ENCODE assay signal across 8 cellular contexts in the genomic region with DNA sequence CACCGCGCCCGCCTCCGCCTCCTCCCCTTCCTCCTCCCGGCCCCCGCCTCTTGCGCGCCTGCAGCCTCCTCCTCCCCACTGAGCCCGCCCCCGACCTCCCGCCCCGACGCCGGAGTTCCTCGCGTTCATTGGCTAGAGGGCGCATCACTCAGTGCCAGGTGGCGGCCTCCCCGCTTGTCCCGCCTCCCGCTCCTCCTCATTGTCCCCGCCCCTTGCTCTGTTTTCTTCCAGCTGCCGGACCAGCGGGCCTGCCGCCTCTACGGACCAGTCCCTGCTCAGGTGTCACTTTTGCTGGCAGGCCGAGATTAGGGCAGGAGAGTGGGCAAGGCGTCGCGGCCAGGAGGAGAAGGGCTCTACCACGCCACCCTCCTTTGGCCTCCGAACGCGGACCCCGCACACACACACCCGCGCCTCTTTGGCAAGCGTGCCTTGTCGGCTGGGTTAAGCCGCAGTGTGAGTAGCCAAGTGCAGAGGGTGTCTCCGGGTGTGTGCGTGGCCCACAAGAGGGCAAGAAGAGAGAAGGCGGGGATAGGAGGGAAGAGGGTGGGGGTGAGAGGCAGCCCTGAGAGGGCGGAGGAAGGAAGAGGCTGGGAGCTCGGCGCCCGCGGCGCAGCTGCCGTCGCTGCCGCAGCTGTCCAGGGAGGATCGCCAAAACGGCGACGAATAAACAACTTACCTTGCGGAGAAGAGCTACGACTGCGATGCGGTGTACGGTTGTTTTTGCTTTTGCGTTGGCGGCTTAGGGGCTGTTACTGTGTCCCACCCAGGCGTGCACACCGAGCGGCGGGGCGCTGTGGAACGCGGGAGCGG. TPM values are rescaled to one million over a fixed set of nuclear protein-coding genes. Genes with fewer than 3 reads are reported as not detected.
DNase-seq lines count a peak whose midpoint lies in the region; ATAC-seq, FAIRE-seq and TF ChIP-seq lines count a peak whose summit lies in the region.

No MANE protein-coding gene starts in this region.

- H4K91ac ChIP-seq in H1 (replicated peaks; ENCODE audit: insufficient read length, low read length) = no peak overlapping the region

- H2BK120ac ChIP-seq in H1 (replicated peaks; ENCODE audit: low read depth, low read length) (no peak overlapping the region), mesendoderm (ENCODE audit: low read depth, low read length) (no peak overlapping the region)

- H3K36me3 Mint-ChIP-seq in activated CD8-positive, alpha-beta memory T cell treated with anti-CD3 and anti-CD28 coated beads, Interleukin-2, amount 10 ng/mL, durations not matched to agents 7 days and 5 days = peaks cover 5% of the 10 kb centered on the region

- peak; percentile 95 for DNase-seq in COR-L47 (lab: John Stamatoyannopoulos, UW)
- peak; percentile 70 for DNase-seq in HTR-8/SVneo (ENCODE audit: insufficient read length, low spot score)
- DNase-seq in NOMO-1 (lab: John Stamatoyannopoulos, UW; ENCODE audit: unreplicated experiment in 2 of 2) = peak; percentile 91 to 94
- DNase-seq in activated CD8-positive, alpha-beta memory T cell treated with anti-CD3 and anti-CD28 coated beads, Interleukin-2, amount 10 ng/mL, durations not matched to agents 7 days and 5 days = peak; percentile 99
- DNase-seq in H1 (ENCODE audit: low read depth in 1 of 2, low spot score in 2 of 2) = peak; percentile 86 to 99
- peak; percentile 98 for DNase-seq in mesendoderm
- peak; percentile 99 for DNase-seq in stimulated activated CD8-positive, alpha-beta memory T cell treated with anti-CD3 and anti-CD28 coated beads, Interleukin-12 subunit alpha, Interleukin-12 subunit beta, amount 100 ng/mL, for 4 hours (ENCODE audit: low read depth)

- POLR2A ChIA-PET in H1 (lab: Charles Lee; ENCODE audit: partially characterized antibody) = interaction anchor here (1.0 to 1.7 kb wide), 10 partner anchors 8 to 157 kb away, joined by 3 to 5 read pairs (median 3); no protein-coding TSS in a partner anchor

- 0% methylated on average over 49 of the region's 71 CpGs; no CpG with 5 or more reads in 1 of the 2 experiments for WGBS in H1 (ENCODE audit: extremely low coverage in 1 of 2, insufficient coverage in 1 of 2, insufficient read length in 1 of 2, insufficient replicate concordance in 2 of 2, low coverage in 1 of 2, low lambda C conversion rate in 2 of 2, missing lambda C conversion rate in 1 of 2), 2 experiments
- WGBS in mesendoderm (ENCODE audit: extremely low coverage, insufficient coverage, low lambda C conversion rate) = no CpG with 5 or more reads among the region's 71 CpGs

- H2BK12ac ChIP-seq in H1 (ENCODE audit: low read depth, low read length) = 0 out of 2 replicates have a peak overlapping the region, but pooled peaks have one; percentile 63

- peak overlapping the region; percentile 54; the same call in 1 of the 2 replicates for H2BK5ac ChIP-seq in H1 (ENCODE audit: low read depth, low read length)
- H2BK5ac ChIP-seq in mesendoderm (ENCODE audit: low read length) = peak overlapping the region; percentile 62

- H2BK15ac ChIP-seq in H1 (ENCODE audit: low read length) = no peak overlapping the region; the same call in 1 of the 2 replicates
- no peak overlapping the region for H2BK15ac ChIP-seq in mesendoderm (replicated peaks; ENCODE audit: low read depth)

- peak; percentile 20 for FAIRE-seq in HTR-8/SVneo (lab: Jason Lieb, UNC)
- no peak for FAIRE-seq in H1 (lab: Jason Lieb, UNC)

- no peak for TF ChIP-seq EP300 in H1 (IDR thresholded peaks at IDR 0.05; ENCODE audit: borderline replicate concordance in 1 of 2, low read depth in 2 of 2, low read length in 2 of 2)

- H3K4me2 ChIP-seq in H1 (ENCODE audit: insufficient read depth in 1 of 2, low read depth in 2 of 2, low read length in 2 of 2) = peak overlapping the region; percentile 90 to 91
- peak overlapping the region; percentile 89 for H3K4me2 ChIP-seq in mesendoderm (ENCODE audit: low read length)

- H3K27ac ChIP-seq in H1 (ENCODE audit: low read depth, low read length) (no peak overlapping the region), mesendoderm (ENCODE audit: low read depth, low read length) (peak overlapping the region; percentile 74)

- peaks cover 0 to 2% of the 10 kb centered on the region in 2 experiments for H4K20me1 ChIP-seq in H1 (replicated peaks in 1 of 2; ENCODE audit: control insufficient read depth in 1 of 2, insufficient read depth in 2 of 2, low read length in 2 of 2)

- peaks cover 18% of the 10 kb centered on the region for H3K23me2 ChIP-seq in H1 (ENCODE audit: low read depth, low read length)

- H3K9ac ChIP-seq in H1 (replicated peaks in 1 of 4; ENCODE audit: extremely low read depth in 1 of 4, low read depth in 3 of 4, low read length in 3 of 4) = peak overlapping the region in 3 of 4 experiments; percentile 39 to 50 (median 42); a peak in 4 of 7 replicates
- H3K9ac ChIP-seq in mesendoderm (ENCODE audit: low read length) = peak overlapping the region; percentile 86

- H3K18ac ChIP-seq in H1 (ENCODE audit: extremely low read depth, low read length) (peak overlapping the region; percentile 51; the same call in 1 of the 2 replicates), mesendoderm (ENCODE audit: low read length) (no peak overlapping the region)

- H2BK20ac ChIP-seq in H1 (ENCODE audit: low read length) = no peak overlapping the region

- H3K36me3 ChIP-seq in H1 (ENCODE audit: control insufficient read depth in 2 of 4, insufficient read depth in 4 of 4, low read length in 3 of 4) (no peaks in the 10 kb centered on the region), mesendoderm (ENCODE audit: control insufficient read depth, insufficient read depth, low read length) (no peaks in the 10 kb centered on the region)

- H2AK5ac ChIP-seq in H1 (ENCODE audit: low read depth, low read length) = no peak overlapping the region
- H2AK5ac ChIP-seq in mesendoderm (ENCODE audit: low read length) = no peak overlapping the region

- no peak for TF ChIP-seq CTCF in H1 (IDR thresholded peaks at IDR 0.05; ENCODE audit: control extremely low read depth in 1 of 3, insufficient read depth in 1 of 3, low read depth in 1 of 3, low read length in 3 of 3)

- H3K79me1 ChIP-seq in H1 (ENCODE audit: low read depth, low read length) = peaks cover 2% of the 10 kb centered on the region; the same call in 1 of the 2 replicates
- peaks cover 2% of the 10 kb centered on the region for H3K79me1 ChIP-seq in mesendoderm (ENCODE audit: low read length)

- H3K4me1 ChIP-seq in H1 (replicated peaks in 1 of 4; ENCODE audit: control insufficient read depth in 3 of 4, insufficient read depth in 4 of 4, low read length in 3 of 4) (peaks cover 0 to 9% (median 5%) of the 10 kb centered on the region in 4 experiments; a peak in 6 of 7 replicates), mesendoderm (ENCODE audit: control insufficient read depth, low read depth, low read length) (no peaks in the 10 kb centered on the region)

- H3K27me3 ChIP-seq in H1 (replicated peaks in 1 of 4; ENCODE audit: control insufficient read depth in 3 of 4, extremely low read depth in 1 of 4, insufficient read depth in 3 of 4, low read length in 3 of 4) (peaks cover 0 to 7% (median 3%) of the 10 kb centered on the region in 4 experiments; a peak in 3 of 7 replicates), mesendoderm (ENCODE audit: insufficient read depth, low read length, poor library complexity) (no peaks in the 10 kb centered on the region)

- H3K14ac ChIP-seq in H1 (ENCODE audit: insufficient read length) = no peak overlapping the region

- ATAC-seq in GM21381 (IDR thresholded peaks at IDR 0.05; ENCODE audit: unreplicated experiment) = peak; percentile 70
- ATAC-seq in activated CD8-positive, alpha-beta memory T cell treated with anti-CD3 and anti-CD28 coated beads, Interleukin-2, amount 10 ng/mL, durations not matched to agents 7 days and 5 days = peak; percentile 87

- H3K27me3 Mint-ChIP-seq in activated CD8-positive, alpha-beta memory T cell treated with anti-CD3 and anti-CD28 coated beads, Interleukin-2, amount 10 ng/mL, durations not matched to agents 7 days and 5 days = peaks cover 15% of the 10 kb centered on the region

- peak overlapping the region; percentile 93 for H3K4me3 Mint-ChIP-seq in activated CD8-positive, alpha-beta memory T cell treated with anti-CD3 and anti-CD28 coated beads, Interleukin-2, amount 10 ng/mL, durations not matched to agents 7 days and 5 days

- peaks cover 36% of the 10 kb centered on the region for H3K4me1 Mint-ChIP-seq in activated CD8-positive, alpha-beta memory T cell treated with anti-CD3 and anti-CD28 coated beads, Interleukin-2, amount 10 ng/mL, durations not matched to agents 7 days and 5 days

- H3K23ac ChIP-seq in H1 (ENCODE audit: insufficient read length) (no peak overlapping the region), mesendoderm (ENCODE audit: low read length) (no peak overlapping the region)

- H4K8ac ChIP-seq in H1 (ENCODE audit: extremely low read depth, insufficient read depth, low read length) (peak overlapping the region; percentile 51; the same call in 1 of the 2 replicates), mesendoderm (ENCODE audit: low read depth, low read length) (no peak overlapping the region)

- peak overlapping the region; percentile 71 for H4K5ac ChIP-seq in H1 (ENCODE audit: insufficient read length, low read depth, low read length)
- H4K5ac ChIP-seq in mesendoderm (ENCODE audit: low read length) = no peak overlapping the region

- no peaks in the 10 kb centered on the region for H3K9me3 ChIP-seq in H1 (ENCODE audit: insufficient read depth in 2 of 2, low read depth in 1 of 2, low read length in 1 of 2)

- TF ChIP-seq RAD21 in H1 (IDR thresholded peaks at IDR 0.05 in 1 of 2, conservative IDR thresholded peaks at IDR 0.05 in 1 of 2; ENCODE audit: low read depth in 2 of 2, low read length in 2 of 2) = peak in 1 of 2 experiments; percentile 0; a peak in 1 of 4 replicates

- H3K4ac ChIP-seq in H1 (replicated peaks; ENCODE audit: insufficient read length, low read depth, low read length) = peak overlapping the region; percentile 96
- no peak overlapping the region for H3K4ac ChIP-seq in mesendoderm (ENCODE audit: low read depth, low read length)

- H3K4me3 ChIP-seq in H1 (ENCODE audit: extremely low read depth in 1 of 4, insufficient read depth in 2 of 4, low read depth in 3 of 4, low read length in 4 of 4) (peak overlapping the region; percentile 68 to 98 (median 86)), mesendoderm (ENCODE audit: low read length) (peak overlapping the region; percentile 43)

- no peak for TF ChIP-seq POLR2A in H1 (IDR thresholded peaks at IDR 0.05; ENCODE audit: control extremely low read depth in 1 of 2, low read depth in 2 of 2, low read length in 2 of 2)

- CTCF ChIA-PET in activated CD8-positive, alpha-beta memory T cell treated with anti-CD3 and anti-CD28 coated beads, Interleukin-2, amount 10 ng/mL, durations not matched to agents 7 days and 5 days (lab: Charles Lee) = interaction anchor here (0.8 to 2.6 kb wide), 11 partner anchors 11 to 250 kb away, joined by 3 to 8 read pairs (median 4); no protein-coding TSS in a partner anchor
- CTCF ChIA-PET in H1 (lab: Charles Lee; ENCODE audit: partially characterized antibody) = interaction anchor here (0.7 to 1.8 kb wide), 8 partner anchors 17 to 476 kb away, joined by 3 to 6 read pairs (median 3); no protein-coding TSS in a partner anchor

- H2AFZ ChIP-seq in H1 (ENCODE audit: low read length) = peak overlapping the region; percentile 96

- peak overlapping the region; percentile 90 for H3K27ac Mint-ChIP-seq in activated CD8-positive, alpha-beta memory T cell treated with anti-CD3 and anti-CD28 coated beads, Interleukin-2, amount 10 ng/mL, durations not matched to agents 7 days and 5 days

- no peaks in the 10 kb centered on the region for H3K9me3 Mint-ChIP-seq in activated CD8-positive, alpha-beta memory T cell treated with anti-CD3 and anti-CD28 coated beads, Interleukin-2, amount 10 ng/mL, durations not matched to agents 7 days and 5 days (ENCODE audit: low read depth)

- H3K56ac ChIP-seq in H1 (replicated peaks; ENCODE audit: insufficient read length, low read depth, low read length) = peak overlapping the region; percentile 24
- peak overlapping the region; percentile 84 for H3K56ac ChIP-seq in mesendoderm (ENCODE audit: low read length)

- H3K79me2 ChIP-seq in H1 (ENCODE audit: control insufficient read depth in 1 of 2, insufficient read depth in 2 of 2, low read length in 2 of 2) (peaks cover 0 to 30% of the 10 kb centered on the region in 2 experiments; a peak in 2 of 4 replicates), mesendoderm (ENCODE audit: control insufficient read depth, insufficient read depth, low read length) (peaks cover 11% of the 10 kb centered on the region)

RNA-seq across cellular contexts. Expression of gene PPP3CA, which starts 0.4 kb away (rescaled TPM):
- total RNA-seq in activated CD8-positive, alpha-beta memory T cell treated with anti-CD3 and anti-CD28 coated beads, Interleukin-2, amount 10 ng/mL, durations not matched to agents 7 days and 5 days = 10 to 100 TPM; 30.4 to 50.9 TPM
- total RNA-seq in H1 (2021; fragmentation: NEBNext Ultra II Directional; extraction: Animal tissue kit (Norgen Biotek cat#: 25700)) = 35.0 and 38.0 TPM in 2 replicates
- polyA plus RNA-seq in H1 (2011; rRNA removed) = 4.5 and 7.9 TPM in 2 replicates
- polyA plus RNA-seq in H1 (2011; cell fraction: cytosol; rRNA removed) = 7.1 TPM
- polyA plus RNA-seq in H1 (2011; cell fraction: nucleus; rRNA removed) = 5.1 TPM
- 16.7 to 34.7 TPM (median 18.4 TPM) in 4 replicates for polyA plus RNA-seq in H1 (2012, experiment 1 of 2)
- 2.2 TPM for polyA plus RNA-seq in H1 (2012, experiment 2 of 2)
- 41.8 TPM for polyA plus RNA-seq in H1 (2013, experiment 1 of 2)
- polyA plus RNA-seq in H1 (2013, experiment 2 of 2) = 38.8 TPM
- polyA minus RNA-seq in H1 (2011; rRNA and poly(A)+ RNA removed) = 26.1 and 33.7 TPM in 2 replicates
- 17.2 TPM for polyA minus RNA-seq in H1 (2011; cell fraction: cytosol; rRNA and poly(A)+ RNA removed)
- 35.4 TPM for polyA minus RNA-seq in H1 (2011; cell fraction: nucleus; rRNA and poly(A)+ RNA removed)
- polyA plus RNA-seq in mesendoderm (2013, experiment 1 of 2) = 34.6 TPM
- 35.3 TPM for polyA plus RNA-seq in mesendoderm (2013, experiment 2 of 2)
